In genomic region chr1:56439610-56440264, GRCh38 we compare ENCODE assay signal across 27 cellular contexts.
DNase-seq lines count a peak whose midpoint lies in the region; ATAC-seq, FAIRE-seq and TF ChIP-seq lines count a peak whose summit lies in the region.
"Had no signal": no experiment of that assay in that cellular context is flagged by ENCODE, and none has a peak within 500 bp of the region (broad histone marks: within the 10 kb centered on the region; RNA-seq: fewer than 3 reads in every experiment).

No MANE protein-coding gene starts in this region.

- dilution Hi-C loops in endothelial cell of umbilical vein (cut with MboI; ENCODE audit: extremely low pct_ligation_motif_present, low sequenced_read_pairs) = no loop called here

- H3K56ac ChIP-seq in H9 (ENCODE audit: insufficient read length, low read depth, low read length) = no peak overlapping the region

- H3K36me3 Mint-ChIP-seq in H9 (ENCODE audit: insufficient read depth in 1 of 3, low read depth in 3 of 3) = no peaks in the 10 kb centered on the region; a peak in 1 of 7 replicates
- H3K36me3 Mint-ChIP-seq: activated naive CD8-positive, alpha-beta T cell; IgD-negative memory B cell; natural killer cell had no signal

- H3K9me3 Mint-ChIP-seq in H9 = no peaks in the 10 kb centered on the region; a peak in 1 of 5 replicates
- H3K9me3 Mint-ChIP-seq: effector memory CD8-positive, alpha-beta T cell; IgD-negative memory B cell; natural killer cell had no signal

- TF ChIP-seq CTCF in endothelial cell of umbilical vein (IDR thresholded peaks at IDR 0.05; ENCODE audit: extremely low read depth in 1 of 2, insufficient read depth in 1 of 2, low read depth in 1 of 2, low read length in 2 of 2) (no peak), liver (IDR thresholded peaks at IDR 0.05; ENCODE audit: low read depth, low read length, missing input control) (no peak), H9 (conservative IDR thresholded peaks at IDR 0.05) (no peak)

- TF ChIP-seq POLR2A in endothelial cell of umbilical vein (IDR thresholded peaks at IDR 0.05; ENCODE audit: low read depth, low read length) = no peak

- H3K14ac ChIP-seq in H9 (ENCODE audit: insufficient read depth, low read length) = no peak overlapping the region

- no peaks in the 10 kb centered on the region for H3K79me1 ChIP-seq in H9 (ENCODE audit: insufficient read depth, low read depth, low read length, poor library complexity, severe bottlenecking)

- no TSS peak for BruUV-seq in endothelial cell of umbilical vein (replicated peaks; lab: Mats Ljungman, UMichigan)

- peaks cover 44 to 46% of the 10 kb centered on the region in 2 experiments for H3K4me1 Mint-ChIP-seq in H9
- H3K4me1 Mint-ChIP-seq: natural killer cell had no signal

- no peak overlapping the region for H2BK20ac ChIP-seq in H9 (ENCODE audit: low read depth, low read length, poor library complexity, severe bottlenecking)

- H3K9ac ChIP-seq in endothelial cell of umbilical vein (replicated peaks; ENCODE audit: extremely low read depth, insufficient read depth, low read length) (no peak overlapping the region), liver (ENCODE audit: low read depth in 1 of 2, low read length in 2 of 2) (no peak overlapping the region), H9 (ENCODE audit: extremely low read depth, insufficient read length, low read length) (no peak overlapping the region)
- H3K9ac ChIP-seq: BLaER1 treated with 17β-estradiol and CSF1 and Interleukin-3, amounts not matched to agents 10 nM and 100 nM had no signal

- WGBS in liver = 8% methylated on average over 4 of the region's 4 CpGs
- WGBS in H9 (ENCODE audit: extremely low coverage, insufficient read length, low lambda C conversion rate) = no CpG with 5 or more reads among the region's 4 CpGs

- H4K20me1 ChIP-seq in endothelial cell of umbilical vein (replicated peaks; ENCODE audit: control insufficient read depth, extremely low read depth, insufficient read depth, low read length) = no peaks in the 10 kb centered on the region
- H4K20me1 ChIP-seq in H9 (ENCODE audit: control insufficient read depth, insufficient read depth, insufficient read length) = no peaks in the 10 kb centered on the region
- H4K20me1 ChIP-seq: BLaER1 treated with 17β-estradiol and CSF1 and Interleukin-3, amounts not matched to agents 10 nM and 100 nM had no signal

- no peaks in the 10 kb centered on the region for H3K36me3 ChIP-seq in endothelial cell of umbilical vein (ENCODE audit: control insufficient read depth in 2 of 2, extremely low read depth in 1 of 2, insufficient read depth in 2 of 2, low read length in 2 of 2)
- H3K36me3 ChIP-seq in liver (ENCODE audit: control insufficient read depth in 4 of 4, insufficient read depth in 3 of 4, low read depth in 1 of 4, low read length in 3 of 4) = no peaks in the 10 kb centered on the region
- H3K36me3 ChIP-seq: ascending aorta; BLaER1 treated with 17β-estradiol and CSF1 and Interleukin-3, amounts not matched to agents 10 nM and 100 nM; SJSA1 had no signal

- H4K91ac ChIP-seq in H9 (ENCODE audit: insufficient read length, low read depth, low read length) = no peak overlapping the region

- no peak overlapping the region for H3K4me3 Mint-ChIP-seq in H9
- H3K4me3 Mint-ChIP-seq: activated naive CD8-positive, alpha-beta T cell; effector memory CD8-positive, alpha-beta T cell; IgD-negative memory B cell; natural killer cell had no signal

- no peak overlapping the region for H3K23ac ChIP-seq in H9 (ENCODE audit: insufficient read length, low read depth, low read length)

- H3K4me3 ChIP-seq in endothelial cell of umbilical vein (replicated peaks in 1 of 3; ENCODE audit: insufficient read depth in 1 of 3, low read depth in 1 of 3, low read length in 3 of 3) (no peak overlapping the region), liver (ENCODE audit: low read depth in 1 of 3, low read length in 3 of 3) (no peak overlapping the region)
- H3K4me3 ChIP-seq: ascending aorta; BLaER1 treated with 17β-estradiol and CSF1 and Interleukin-3, amounts not matched to agents 10 nM and 100 nM; SJSA1; testis had no signal

- no peak overlapping the region for H2BK5ac ChIP-seq in H9 (ENCODE audit: insufficient read length, low read length)

- TF ChIP-seq RAD21 in liver (IDR thresholded peaks at IDR 0.05) = no peak

- peak; percentile 36 for DNase-seq in DMS79 (lab: John Stamatoyannopoulos, UW)
- peak; percentile 25 for DNase-seq in NCI-H2171 (lab: John Stamatoyannopoulos, UW)
- peak; percentile 29 for DNase-seq in endothelial cell of umbilical vein (ENCODE audit: low read depth, low spot score)
- no peak for DNase-seq in kidney glomerular epithelial cell (lab: John Stamatoyannopoulos, UW)
- no peak for DNase-seq in H9
- DNase-seq in germinal center (ENCODE audit: low spot score) = no peak
- DNase-seq: ACHN; activated CD4-positive, alpha-beta T cell treated with anti-CD3 and anti-CD28 coated beads for 48 hours; effector memory CD8-positive, alpha-beta T cell; midbrain; natural killer cell; NCI-H146; NCI-H226; posterior cingulate gyrus; T-helper 1 cell; testis had no signal

- H3K23me2 ChIP-seq in H9 (ENCODE audit: insufficient read length, low read depth, low read length, poor library complexity, severe bottlenecking) = peaks cover 3% of the 10 kb centered on the region

- no peak overlapping the region for H2AK5ac ChIP-seq in H9 (ENCODE audit: insufficient read length, low read length)

- no peak overlapping the region for H3T11ph ChIP-seq in H9 (ENCODE audit: low read length)

- H3K27me3 ChIP-seq in endothelial cell of umbilical vein (ENCODE audit: control insufficient read depth in 2 of 2, insufficient read depth in 2 of 2, low read length in 2 of 2) (no peaks in the 10 kb centered on the region), liver (ENCODE audit: control insufficient read depth in 4 of 4, insufficient read depth in 4 of 4, low read length in 3 of 4) (no peaks in the 10 kb centered on the region), H9 (ENCODE audit: insufficient read depth, low read length) (peaks cover 2% of the 10 kb centered on the region; the same call in 1 of the 2 replicates)
- H3K27me3 ChIP-seq: ascending aorta; BLaER1 treated with 17β-estradiol and CSF1 and Interleukin-3, amounts not matched to agents 10 nM and 100 nM; SJSA1; testis had no signal

- H3K9me1 ChIP-seq in endothelial cell of umbilical vein (replicated peaks; ENCODE audit: control insufficient read depth, extremely low read depth, insufficient read depth, low read length) = no peaks in the 10 kb centered on the region

- no peak overlapping the region for H3K27ac Mint-ChIP-seq in H9
- H3K27ac Mint-ChIP-seq: activated naive CD8-positive, alpha-beta T cell; effector memory CD8-positive, alpha-beta T cell; natural killer cell had no signal

- H3K18ac ChIP-seq in H9 (ENCODE audit: insufficient read length, low read depth, low read length) = no peak overlapping the region

- POLR2A ChIA-PET in endothelial cell of umbilical vein (lab: Charles Lee) = no interaction called here

- no peak overlapping the region for H4K8ac ChIP-seq in H9 (replicated peaks; ENCODE audit: insufficient read length, low read depth, low read length)

- no peak overlapping the region for H2BK120ac ChIP-seq in H9 (ENCODE audit: low read depth, low read length, poor library complexity, severe bottlenecking)

- peaks cover 2% of the 10 kb centered on the region for H3K4me1 ChIP-seq in endothelial cell of umbilical vein (ENCODE audit: control insufficient read depth, extremely low read depth, insufficient read depth, low read length)
- peaks cover 3 to 17% (median 10%) of the 10 kb centered on the region in 4 donors for H3K4me1 ChIP-seq in liver (ENCODE audit: control insufficient read depth in 4 of 4, insufficient read depth in 4 of 4, low read length in 3 of 4)
- H3K4me1 ChIP-seq in H9 (ENCODE audit: insufficient read depth, low read length) = peaks cover 15% of the 10 kb centered on the region; the same call in 1 of the 2 replicates

- no peak overlapping the region for H2BK15ac ChIP-seq in H9 (ENCODE audit: low read depth, low read length)

- no peak overlapping the region for H2BK12ac ChIP-seq in H9 (ENCODE audit: insufficient read length, low read depth, low read length)

- H3K79me2 ChIP-seq in endothelial cell of umbilical vein (ENCODE audit: control insufficient read depth, insufficient read depth, low read length) = no peaks in the 10 kb centered on the region
- no peaks in the 10 kb centered on the region for H3K79me2 ChIP-seq in H9 (ENCODE audit: insufficient read depth, low read length)

- H3K27ac ChIP-seq in endothelial cell of umbilical vein (ENCODE audit: insufficient read depth, low read depth, low read length) = no peak overlapping the region
- peak overlapping the region in 1 of 2 donors; percentile 41 for H3K27ac ChIP-seq in liver (ENCODE audit: low read depth in 1 of 2, low read length in 2 of 2)
- H3K27ac ChIP-seq in H9 (ENCODE audit: insufficient read length, low read depth, low read length) = no peak overlapping the region
- H3K27ac ChIP-seq: ascending aorta; BLaER1 treated with 17β-estradiol and CSF1 and Interleukin-3, amounts not matched to agents 10 nM and 100 nM; SJSA1; testis had no signal

- ATAC-seq in HG03520 (IDR thresholded peaks at IDR 0.05; ENCODE audit: unreplicated experiment) = no peak
- ATAC-seq: effector memory CD8-positive, alpha-beta T cell; HCT116; natural killer cell; Panc1 had no signal

- H3K4ac ChIP-seq in H9 (ENCODE audit: low read depth, low read length) = no peak overlapping the region

- intact Hi-C loops in endothelial cell of umbilical vein (cut with micrococcal nuclease) = no loop called here

- H2AFZ ChIP-seq in endothelial cell of umbilical vein (ENCODE audit: low read depth, low read length) (no peak overlapping the region), H9 (ENCODE audit: low read length) (no peak overlapping the region)

- no peak overlapping the region for H4K5ac ChIP-seq in H9 (ENCODE audit: insufficient read length, low read depth, low read length)

- peaks cover 53% of the 10 kb centered on the region for H3K27me3 Mint-ChIP-seq in H9 (ENCODE audit: low read depth)
- H3K27me3 Mint-ChIP-seq: activated naive CD8-positive, alpha-beta T cell; effector memory CD8-positive, alpha-beta T cell; IgD-negative memory B cell had no signal

- no peak for FAIRE-seq in endothelial cell of umbilical vein (lab: Jason Lieb, UNC)
- FAIRE-seq: G401.6, GM18507 had no signal

- H3K9me3 ChIP-seq in endothelial cell of umbilical vein (replicated peaks; ENCODE audit: control insufficient read depth, insufficient read depth, low read length) = no peaks in the 10 kb centered on the region
- H3K9me3 ChIP-seq in liver (ENCODE audit: control insufficient read depth in 4 of 4, low read length in 3 of 4) = no peaks in the 10 kb centered on the region
- H3K9me3 ChIP-seq in H9 (ENCODE audit: control insufficient read depth, low read depth, low read length) = no peaks in the 10 kb centered on the region
- H3K9me3 ChIP-seq: ascending aorta; BLaER1 treated with 17β-estradiol and CSF1 and Interleukin-3, amounts not matched to agents 10 nM and 100 nM; SJSA1; testis had no signal

- H3K4me2 ChIP-seq in endothelial cell of umbilical vein (ENCODE audit: insufficient read depth, low read length) (no peak overlapping the region), H9 (ENCODE audit: insufficient read depth, insufficient read length, low read length) (no peak overlapping the region)

- CTCF ChIA-PET in endothelial cell of umbilical vein (lab: Charles Lee) = no interaction called here

TF ChIP-seq in liver, 16 proteins besides CTCF, POLR2A, EP300 and RAD21:
- TF ChIP-seq JUND (IDR thresholded peaks at IDR 0.05) (no peak), RXRA (IDR thresholded peaks at IDR 0.05) (peak; percentile 26 to 37)
TF ChIP-seq in liver: peak in this region for 1.

Comparison
In these comparisons a context has a peak if more than half of its experiments do, and no peak if none do; other contexts are left out.
1. DNase-seq: peak in DMS79 (single experiment), NCI-H2171 (single experiment) and endothelial cell of umbilical vein (single experiment); none in kidney glomerular epithelial cell (single experiment), H9 (single experiment) and germinal center (single experiment).